ENCODE assay signal across 26 cellular contexts in genomic region chr21:14418920-14419319, GRCh38.
"Had no signal": no experiment of that assay in that cellular context is flagged by ENCODE, and none has a peak within 500 bp of the region (broad histone marks: within the 10 kb centered on the region; RNA-seq: fewer than 3 reads in every experiment).

No MANE protein-coding gene starts in this region.

- H3K9me3 ChIP-seq: testis, thyroid gland had no signal

- H3K36me3 ChIP-seq: stomach, suprapubic skin, thoracic aorta, thyroid gland, tibial nerve, transverse colon, upper lobe of left lung, upper lobe of right lung, uterus, vagina had no signal

- ATAC-seq: stimulated activated effector memory CD8-positive, alpha-beta T cell treated with anti-CD3 and anti-CD28 coated beads, Interleukin-12 subunit alpha, Interleukin-12 subunit beta, amount 100 ng/mL, for 72 hours; stimulated activated memory B cell treated with anti-CD40 and anti-IgM and Interleukin-4, amounts not matched to agents 10 μg/mL and 1 μg/mL and 100 μg/mL, for 72 hours; stimulated activated naive B cell treated with anti-CD40 and anti-IgM and Interleukin-4, amounts not matched to agents 10 μg/mL and 1 μg/mL and 100 μg/mL, for 72 hours; stimulated activated naive CD8-positive, alpha-beta T cell treated with anti-CD3 and anti-CD28 coated beads, Interleukin-15, amount 100 ng/mL, for 72 hours; stimulated activated naive CD8-positive, alpha-beta T cell treated with anti-CD3 and anti-CD28 coated beads, Interleukin-15, Interleukin-2, amounts not matched to agents 100 U/mL and 50 U/mL, for 24 hours; upper lobe of right lung had no signal

- H3K27ac ChIP-seq: stomach, suprapubic skin, testis, thoracic aorta, thyroid gland, tibial nerve, transverse colon, upper lobe of left lung, upper lobe of right lung, uterus, vagina had no signal

- DNase-seq: stimulated activated CD4-positive, alpha-beta T cell treated with anti-CD3 and anti-CD28 coated beads, Interleukin-2, amount 100 ng/mL, for 48 hours; stimulated activated CD4-positive, alpha-beta T cell treated with anti-CD3 and anti-CD28 coated beads, Interleukin-4, amount 100 ng/mL, for 1 hour; stimulated activated CD4-positive, alpha-beta T cell treated with anti-CD3 and anti-CD28 coated beads, Interleukin-4, amount 100 ng/mL, for 24 hours; stimulated activated CD4-positive, alpha-beta T cell treated with anti-CD3 and anti-CD28 coated beads, Interleukin-4, amount 100 ng/mL, for 4 hours; stimulated activated CD8-positive, alpha-beta memory T cell treated with anti-CD3 and anti-CD28 coated beads, Interleukin-4, amount 100 ng/mL, for 48 hours; stimulated activated naive B cell treated with anti-CD40 and anti-IgM and Interleukin-4, amounts not matched to agents 10 μg/mL and 1 μg/mL and 100 μg/mL, for 72 hours; stimulated activated naive CD4-positive, alpha-beta T cell; stimulated activated naive CD4-positive, alpha-beta T cell treated with Interleukin-2 at 50 U/mL for 16 hours; stimulated activated naive CD8-positive, alpha-beta T cell treated with anti-CD3 and anti-CD28 coated beads, Interleukin-15, amount 100 ng/mL, for 72 hours; stimulated activated naive CD8-positive, alpha-beta T cell treated with anti-CD3 and anti-CD28 coated beads, Interleukin-15, Interleukin-2, amounts not matched to agents 100 U/mL and 50 U/mL, for 24 hours; stomach; substantia nigra; testis; thyroid gland; transverse colon; trophoblast cell; upper lobe of left lung; upper lobe of right lung; uterus had no signal

- H3K27me3 ChIP-seq: stomach, suprapubic skin, testis, thyroid gland, tibial nerve, transverse colon, upper lobe of left lung, upper lobe of right lung, uterus, vagina had no signal

- H3K4me3 ChIP-seq: stomach, suprapubic skin, testis, thoracic aorta, thyroid gland, tibial nerve, transverse colon, upper lobe of left lung, upper lobe of right lung, uterus, vagina had no signal

- FAIRE-seq: urothelium cell line had no signal

- H3K4me1 ChIP-seq: stomach, suprapubic skin, testis, thyroid gland, tibial nerve, transverse colon, upper lobe of left lung, upper lobe of right lung, uterus, vagina had no signal
